31 cellular contexts compared by ENCODE assay signal in genomic region chr20:36813784-36814136, GRCh38. TPM values are rescaled to one million over a fixed set of nuclear protein-coding genes. Genes with fewer than 3 reads are reported as not detected.
DNase-seq lines count a peak whose midpoint lies in the region; ATAC-seq, FAIRE-seq and TF ChIP-seq lines count a peak whose summit lies in the region.
"Had no signal": no experiment of that assay in that cellular context is flagged by ENCODE, and none has a peak within 500 bp of the region (broad histone marks: within the 10 kb centered on the region; RNA-seq: fewer than 3 reads in every experiment).

No MANE protein-coding gene starts in this region.

- H3K27me3 ChIP-seq in breast epithelium, result no peaks in the 10 kb centered on the region
- H3K27me3 ChIP-seq in mammary epithelial cell (ENCODE audit: insufficient read depth, low read length), result no peaks in the 10 kb centered on the region
- no peaks in the 10 kb centered on the region for H3K27me3 ChIP-seq in K562 (ENCODE audit: control insufficient read depth in 2 of 2, insufficient read depth in 2 of 2, low read length in 2 of 2)
- H3K27me3 ChIP-seq in gastroesophageal sphincter, result no peaks in the 10 kb centered on the region
- H3K27me3 ChIP-seq: right atrium auricular region, tibial artery had no signal

- H3K9ac ChIP-seq in mammary epithelial cell (ENCODE audit: insufficient read depth, low read length), result no peak overlapping the region
- H3K9ac ChIP-seq in K562 (ENCODE audit: insufficient read depth in 1 of 2, low read depth in 2 of 2, low read length in 2 of 2), result no peak overlapping the region

- H3K4me1 ChIP-seq in breast epithelium (no peaks in the 10 kb centered on the region), mammary epithelial cell (ENCODE audit: insufficient read depth, low read length) (no peaks in the 10 kb centered on the region), K562 (replicated peaks in 1 of 2; ENCODE audit: control insufficient read depth in 2 of 2, insufficient read depth in 2 of 2, low read length in 2 of 2) (peaks cover 0 to 11% of the 10 kb centered on the region in 2 experiments; a peak in 1 of 5 replicates), urinary bladder (ENCODE audit: insufficient read depth) (no peaks in the 10 kb centered on the region), gastroesophageal sphincter (peaks cover 0 to 21% (median 0%) of the 10 kb centered on the region in 3 donors)

- no peak for TF ChIP-seq EP300 in K562 (IDR thresholded peaks at IDR 0.05; ENCODE audit: low read length)
- TF ChIP-seq EP300 in gastroesophageal sphincter (IDR thresholded peaks at IDR 0.05), result no peak

- no TSS peak for BruUV-seq in mammary epithelial cell (replicated peaks; lab: Mats Ljungman, UMichigan)
- BruUV-seq in K562 (replicated peaks; lab: Mats Ljungman, UMichigan), result TSS peak; percentile 17

- TF ChIP-seq CTCF in breast epithelium (IDR thresholded peaks at IDR 0.05) (no peak), mammary epithelial cell (conservative IDR thresholded peaks at IDR 0.05 in 1 of 2, IDR thresholded peaks at IDR 0.05 in 1 of 2; ENCODE audit: extremely low read depth in 1 of 2, insufficient read depth in 1 of 2, low read depth in 1 of 2, low read length in 2 of 2) (no peak), K562 (IDR thresholded peaks at IDR 0.05 in 2 of 3, conservative IDR thresholded peaks at IDR 0.05 in 1 of 3; ENCODE audit: insufficient read depth in 2 of 3, low read depth in 1 of 3, low read length in 3 of 3) (no peak), nephron progenitor cell (IDR thresholded peaks at IDR 0.05) (no peak), gastroesophageal sphincter (IDR thresholded peaks at IDR 0.05) (no peak)

- H3K4me1 Mint-ChIP-seq in nephron progenitor cell, result peaks cover 8% of the 10 kb centered on the region
- H3K4me1 Mint-ChIP-seq in activated CD4-positive, alpha-beta T cell treated with anti-CD3 and anti-CD28 coated beads, Interleukin-2, amount 10 ng/mL, durations not matched to agents 7 days and 5 days, result no peaks in the 10 kb centered on the region
- H3K4me1 Mint-ChIP-seq in activated CD4-positive, alpha-beta memory T cell treated with anti-CD3 and anti-CD28 coated beads, Interleukin-2, amount 10 ng/mL, durations not matched to agents 7 days and 5 days, result no peaks in the 10 kb centered on the region
- H3K4me1 Mint-ChIP-seq: activated CD4-positive, alpha-beta T cell treated with anti-CD3 and anti-CD28 coated beads for 36 hours; activated naive CD8-positive, alpha-beta T cell treated with anti-CD3 and anti-CD28 coated beads for 36 hours had no signal

- 69% methylated on average over 5 of the region's 5 CpGs for WGBS in mammary epithelial cell (ENCODE audit: low coverage, missing lambda C conversion rate)
- WGBS in K562 (ENCODE audit: insufficient coverage, low coverage, missing lambda C conversion rate), result 98% methylated on average over 4 of the region's 5 CpGs
- WGBS in urinary bladder, result 84% methylated on average over 5 of the region's 5 CpGs
- WGBS in gastroesophageal sphincter (ENCODE audit: low coverage in 1 of 2), 2 donors, result 86 to 90% methylated on average over 4 to 5 of the region's 5 CpGs

- FAIRE-seq in K562 (lab: Jason Lieb, UNC), result peak; percentile 40
- FAIRE-seq: G401.6, islet of Langerhans, RCC 7860, small intestine had no signal

- H3K79me2 ChIP-seq in mammary epithelial cell (ENCODE audit: insufficient read depth, low read length), result peaks cover 8% of the 10 kb centered on the region
- no peaks in the 10 kb centered on the region for H3K79me2 ChIP-seq in K562 (ENCODE audit: control insufficient read depth, insufficient read depth, low read length)

- H3K9me3 Mint-ChIP-seq in nephron progenitor cell, result no peaks in the 10 kb centered on the region
- H3K9me3 Mint-ChIP-seq in activated CD4-positive, alpha-beta T cell treated with anti-CD3 and anti-CD28 coated beads, Interleukin-2, amount 10 ng/mL, durations not matched to agents 7 days and 5 days, result no peaks in the 10 kb centered on the region
- no peaks in the 10 kb centered on the region for H3K9me3 Mint-ChIP-seq in activated CD4-positive, alpha-beta memory T cell treated with anti-CD3 and anti-CD28 coated beads, Interleukin-2, amount 10 ng/mL, durations not matched to agents 7 days and 5 days
- H3K9me3 Mint-ChIP-seq: activated naive CD8-positive, alpha-beta T cell treated with anti-CD3 and anti-CD28 coated beads for 36 hours; effector memory CD8-positive, alpha-beta T cell; natural killer cell treated with Interleukin-12 subunit alpha and Interleukin-12 subunit beta and Interleukin-15 and Interleukin-18, amount 100 ng/mL, for 72 hours; stimulated activated naive CD8-positive, alpha-beta T cell treated with anti-CD3 and anti-CD28 coated beads, Interleukin-15, Interleukin-2, amounts not matched to agents 100 ng/mL and 50 ng/mL, for 24 hours; T-helper 2 cell treated with Interferon-gamma antibody and Interleukin-4, amounts not matched to agents 5 μg/mL and 100 μg/mL, for 36 hours had no signal

- H3K4me3 ChIP-seq in breast epithelium, result no peak overlapping the region
- no peak overlapping the region for H3K4me3 ChIP-seq in mammary epithelial cell (replicated peaks in 1 of 3; ENCODE audit: insufficient read depth in 1 of 3, low read depth in 2 of 3, low read length in 3 of 3)
- H3K4me3 ChIP-seq in K562, result no peak overlapping the region
- H3K4me3 ChIP-seq in urinary bladder (ENCODE audit: low read depth, low read length), result no peak overlapping the region
- no peak overlapping the region for H3K4me3 ChIP-seq in gastroesophageal sphincter
- H3K4me3 ChIP-seq: right atrium auricular region, tibial artery had no signal

- in situ Hi-C loops in mammary epithelial cell (cut with MboI; ENCODE audit: low sequenced_read_pairs in 2 of 2) (no loop called here), K562 (cut with MboI) (no loop called here)

- TF ChIP-seq RAD21 in K562 (CRISPR knock-in tag; conservative IDR thresholded peaks at IDR 0.05 in 1 of 2, IDR thresholded peaks at IDR 0.05 in 1 of 2), result no peak

- no peaks in the 10 kb centered on the region for H3K36me3 ChIP-seq in breast epithelium
- peaks cover 13% of the 10 kb centered on the region for H3K36me3 ChIP-seq in mammary epithelial cell (ENCODE audit: insufficient read depth, low read length)
- peaks cover 88% of the 10 kb centered on the region for H3K36me3 ChIP-seq in K562 (ENCODE audit: control insufficient read depth, insufficient read depth, low read length)
- H3K36me3 ChIP-seq in urinary bladder (ENCODE audit: insufficient read depth), result peaks cover 5% of the 10 kb centered on the region
- H3K36me3 ChIP-seq in gastroesophageal sphincter, result peaks cover 0 to 90% of the 10 kb centered on the region in 2 donors

- H3K27ac Mint-ChIP-seq in nephron progenitor cell, result peak overlapping the region; percentile 55
- no peak overlapping the region for H3K27ac Mint-ChIP-seq in activated CD4-positive, alpha-beta T cell treated with anti-CD3 and anti-CD28 coated beads, Interleukin-2, amount 10 ng/mL, durations not matched to agents 7 days and 5 days
- H3K27ac Mint-ChIP-seq in activated CD4-positive, alpha-beta memory T cell treated with anti-CD3 and anti-CD28 coated beads, Interleukin-2, amount 10 ng/mL, durations not matched to agents 7 days and 5 days, result no peak overlapping the region
- H3K27ac Mint-ChIP-seq: activated CD4-positive, alpha-beta T cell treated with anti-CD3 and anti-CD28 coated beads for 36 hours; activated naive CD8-positive, alpha-beta T cell treated with anti-CD3 and anti-CD28 coated beads for 36 hours; effector memory CD8-positive, alpha-beta T cell; natural killer cell treated with Interleukin-12 subunit alpha and Interleukin-12 subunit beta and Interleukin-15 and Interleukin-18, amount 100 ng/mL, for 72 hours; stimulated activated naive CD8-positive, alpha-beta T cell treated with anti-CD3 and anti-CD28 coated beads, Interleukin-15, Interleukin-2, amounts not matched to agents 100 ng/mL and 50 ng/mL, for 24 hours; T-helper 2 cell treated with Interferon-gamma antibody and Interleukin-4, amounts not matched to agents 5 μg/mL and 100 μg/mL, for 36 hours had no signal

- H3K9me1 ChIP-seq in K562 (ENCODE audit: control insufficient read depth, insufficient read depth, low read length), result peaks cover 5% of the 10 kb centered on the region

- no peaks in the 10 kb centered on the region for H4K20me1 ChIP-seq in mammary epithelial cell (ENCODE audit: insufficient read depth, low read length)
- H4K20me1 ChIP-seq in K562 (replicated peaks; ENCODE audit: control insufficient read depth, insufficient read depth, low read length), result peaks cover 5% of the 10 kb centered on the region; the same call in 1 of the 2 replicates

- ATAC-seq in K562 (no peak), gastroesophageal sphincter (no peak)
- ATAC-seq: activated CD4-positive, alpha-beta T cell treated with anti-CD3 and anti-CD28 coated beads for 36 hours; effector memory CD8-positive, alpha-beta T cell; natural killer cell treated with Interleukin-12 subunit alpha and Interleukin-12 subunit beta and Interleukin-15 and Interleukin-18, amount 100 ng/mL, for 72 hours had no signal

- peaks cover 78% of the 10 kb centered on the region for H3K36me3 Mint-ChIP-seq in nephron progenitor cell (ENCODE audit: low read depth)
- no peaks in the 10 kb centered on the region for H3K36me3 Mint-ChIP-seq in activated CD4-positive, alpha-beta T cell treated with anti-CD3 and anti-CD28 coated beads, Interleukin-2, amount 10 ng/mL, durations not matched to agents 7 days and 5 days (ENCODE audit: low read depth)
- H3K36me3 Mint-ChIP-seq in activated CD4-positive, alpha-beta memory T cell treated with anti-CD3 and anti-CD28 coated beads, Interleukin-2, amount 10 ng/mL, durations not matched to agents 7 days and 5 days (ENCODE audit: low read depth), result no peaks in the 10 kb centered on the region
- H3K36me3 Mint-ChIP-seq: activated naive CD8-positive, alpha-beta T cell treated with anti-CD3 and anti-CD28 coated beads for 36 hours; natural killer cell treated with Interleukin-12 subunit alpha and Interleukin-12 subunit beta and Interleukin-15 and Interleukin-18, amount 100 ng/mL, for 72 hours had no signal

- dilution Hi-C loops in mammary epithelial cell (cut with HindIII; ENCODE audit: low sequenced_read_pairs), result no loop called here

- intact Hi-C loops in breast epithelium (cut with DNase I; ENCODE audit: low total_unique reads), result no loop called here
- intact Hi-C loops in mammary epithelial cell (cut with micrococcal nuclease), result no loop called here
- intact Hi-C loops in K562 (cut with micrococcal nuclease), result no loop called here

- H3K4me2 ChIP-seq in mammary epithelial cell (ENCODE audit: insufficient read depth, low read depth, low read length) (no peak overlapping the region), K562 (ENCODE audit: insufficient read depth, low read length) (no peak overlapping the region)

- no peak for DNase-seq in breast epithelium (ENCODE audit: low spot score in 2 of 2)
- DNase-seq in mammary epithelial cell, result no peak
- DNase-seq in K562 (ENCODE audit: extremely low read depth in 1 of 4, low spot score in 3 of 4), result no peak
- no peak for DNase-seq in nephron progenitor cell
- DNase-seq in activated CD4-positive, alpha-beta T cell treated with anti-CD3 and anti-CD28 coated beads, Interleukin-2, amount 10 ng/mL, durations not matched to agents 7 days and 5 days, result no peak
- no peak for DNase-seq in activated CD4-positive, alpha-beta memory T cell treated with anti-CD3 and anti-CD28 coated beads, Interleukin-2, amount 10 ng/mL, durations not matched to agents 7 days and 5 days
- DNase-seq: 8988T; activated CD4-positive, alpha-beta T cell treated with anti-CD3 and anti-CD28 coated beads for 36 hours; activated CD8-positive, alpha-beta memory T cell treated with anti-CD3 and anti-CD28 coated beads for 24 hours; activated effector memory CD4-positive, alpha-beta T cell treated with anti-CD3 and anti-CD28 coated beads, Interleukin-2, amount 50 U/mL, for 16 hours; activated naive CD8-positive, alpha-beta T cell treated with anti-CD3 and anti-CD28 coated beads for 36 hours; anterior cingulate cortex; cortex of kidney; effector memory CD8-positive, alpha-beta T cell; head of caudate nucleus; NCI-H1092; NCI-H1694 treated with DMSO at 0.1 percent for 48 hours; NCI-H446; NCI-H774; SHP77 treated with DMSO at 0.1 percent for 48 hours; small intestine; tibial artery had no signal

- H3K27ac ChIP-seq in breast epithelium (peak overlapping the region; percentile 51 to 63), mammary epithelial cell (ENCODE audit: insufficient read depth, low read depth, low read length) (no peak overlapping the region), K562 (ENCODE audit: extremely low read depth, low read depth, low read length) (no peak overlapping the region), urinary bladder (ENCODE audit: low read depth) (peak overlapping the region; percentile 33), gastroesophageal sphincter (no peak overlapping the region)
- H3K27ac ChIP-seq: right atrium auricular region, tibial artery had no signal

- CTCF ChIA-PET in mammary epithelial cell (lab: Charles Lee; ENCODE audit: low non-redundant PET), result no interaction called here
- CTCF ChIA-PET in K562 (lab: Yijun Ruan, JAX; ENCODE audit: low intra/inter-chr PET ratio), result no interaction called here
- CTCF ChIA-PET in activated CD4-positive, alpha-beta T cell treated with anti-CD3 and anti-CD28 coated beads, Interleukin-2, amount 10 ng/mL, durations not matched to agents 7 days and 5 days (lab: Charles Lee), result interaction anchor here (0.6 kb wide), 1 partner anchor 37 kb away, joined by 4 read pairs; no protein-coding TSS in a partner anchor
- CTCF ChIA-PET in activated CD4-positive, alpha-beta memory T cell treated with anti-CD3 and anti-CD28 coated beads, Interleukin-2, amount 10 ng/mL, durations not matched to agents 7 days and 5 days (lab: Charles Lee), result no interaction called here

- H3K27me3 Mint-ChIP-seq in nephron progenitor cell (ENCODE audit: low read depth, poor library complexity), result no peaks in the 10 kb centered on the region
- H3K27me3 Mint-ChIP-seq in activated CD4-positive, alpha-beta T cell treated with anti-CD3 and anti-CD28 coated beads, Interleukin-2, amount 10 ng/mL, durations not matched to agents 7 days and 5 days, result peaks cover 2% of the 10 kb centered on the region
- peaks cover 3% of the 10 kb centered on the region for H3K27me3 Mint-ChIP-seq in activated CD4-positive, alpha-beta memory T cell treated with anti-CD3 and anti-CD28 coated beads, Interleukin-2, amount 10 ng/mL, durations not matched to agents 7 days and 5 days
- H3K27me3 Mint-ChIP-seq: activated CD4-positive, alpha-beta T cell treated with anti-CD3 and anti-CD28 coated beads for 36 hours; activated naive CD8-positive, alpha-beta T cell treated with anti-CD3 and anti-CD28 coated beads for 36 hours; effector memory CD8-positive, alpha-beta T cell; natural killer cell treated with Interleukin-12 subunit alpha and Interleukin-12 subunit beta and Interleukin-15 and Interleukin-18, amount 100 ng/mL, for 72 hours; stimulated activated naive CD8-positive, alpha-beta T cell treated with anti-CD3 and anti-CD28 coated beads, Interleukin-15, Interleukin-2, amounts not matched to agents 100 ng/mL and 50 ng/mL, for 24 hours had no signal

- POLR2A ChIA-PET in K562 (lab: Yijun Ruan, JAX), result no interaction called here
- POLR2A ChIA-PET in activated CD4-positive, alpha-beta T cell treated with anti-CD3 and anti-CD28 coated beads, Interleukin-2, amount 10 ng/mL, durations not matched to agents 7 days and 5 days (lab: Charles Lee), result no interaction called here
- POLR2A ChIA-PET in activated CD4-positive, alpha-beta memory T cell treated with anti-CD3 and anti-CD28 coated beads, Interleukin-2, amount 10 ng/mL, durations not matched to agents 7 days and 5 days (lab: Charles Lee), result no interaction called here

- H3K4me3 Mint-ChIP-seq in nephron progenitor cell, result no peak overlapping the region
- H3K4me3 Mint-ChIP-seq in activated CD4-positive, alpha-beta T cell treated with anti-CD3 and anti-CD28 coated beads, Interleukin-2, amount 10 ng/mL, durations not matched to agents 7 days and 5 days, result no peak overlapping the region
- no peak overlapping the region for H3K4me3 Mint-ChIP-seq in activated CD4-positive, alpha-beta memory T cell treated with anti-CD3 and anti-CD28 coated beads, Interleukin-2, amount 10 ng/mL, durations not matched to agents 7 days and 5 days
- H3K4me3 Mint-ChIP-seq: activated CD4-positive, alpha-beta T cell treated with anti-CD3 and anti-CD28 coated beads for 36 hours; activated naive CD8-positive, alpha-beta T cell treated with anti-CD3 and anti-CD28 coated beads for 36 hours; effector memory CD8-positive, alpha-beta T cell; natural killer cell treated with Interleukin-12 subunit alpha and Interleukin-12 subunit beta and Interleukin-15 and Interleukin-18, amount 100 ng/mL, for 72 hours; stimulated activated naive CD8-positive, alpha-beta T cell treated with anti-CD3 and anti-CD28 coated beads, Interleukin-15, Interleukin-2, amounts not matched to agents 100 ng/mL and 50 ng/mL, for 24 hours; T-helper 2 cell treated with Interferon-gamma antibody and Interleukin-4, amounts not matched to agents 5 μg/mL and 100 μg/mL, for 36 hours had no signal

- H2AFZ ChIP-seq in mammary epithelial cell (ENCODE audit: low read depth, low read length) (no peak overlapping the region), K562 (ENCODE audit: low read depth, low read length) (no peak overlapping the region)

- TF ChIP-seq POLR2A in breast epithelium (IDR thresholded peaks at IDR 0.05), result no peak
- TF ChIP-seq POLR2A in K562 (conservative IDR thresholded peaks at IDR 0.05), result no peak
- TF ChIP-seq POLR2A in gastroesophageal sphincter (IDR thresholded peaks at IDR 0.05), result no peak

- H3K9me3 ChIP-seq in breast epithelium (no peaks in the 10 kb centered on the region), mammary epithelial cell (replicated peaks; ENCODE audit: insufficient read depth, low read length) (no peaks in the 10 kb centered on the region), K562 (replicated peaks; ENCODE audit: control insufficient read depth, insufficient read depth, low read depth, low read length) (no peaks in the 10 kb centered on the region), gastroesophageal sphincter (no peaks in the 10 kb centered on the region)
- H3K9me3 ChIP-seq: right atrium auricular region, tibial artery had no signal

RNA-seq across cellular contexts. Expression of gene DSN1, which starts 40.2 kb away (rescaled TPM):
- total RNA-seq in breast epithelium (10 to 100 TPM in 2 of 3 donors, 1 to 10 TPM in 1; 6.9 to 13.1 (median 11.9) TPM), mammary epithelial cell (10 to 100 TPM in 1 of 2 donors, 1 to 10 TPM in 1; 6.7 to 12.8 TPM), K562 (2014; rRNA removed) (25.7 and 27.0 TPM in 2 replicates), K562 (2014; rRNA removed; fragmentation: Illumina TruSeq; extraction: Trizol) (35.6 and 36.9 TPM in 2 replicates), K562 (2015; rRNA removed; fragmentation: Illumina TruSeq; extraction: Trizol) (29.1 and 29.9 TPM in 2 replicates), K562 (2021) (22.6 and 23.3 TPM in 2 replicates), urinary bladder (21.4 TPM), gastroesophageal sphincter (1 to 10 TPM; 5.1 to 8.1 (median 6.0) TPM)
- polyA plus RNA-seq in mammary epithelial cell (17.3 TPM), K562 (2011; rRNA removed) (37.3 and 45.3 TPM in 2 replicates), K562 (2014; fragmentation: Illumina TruSeq; extraction: Trizol) (31.0 and 33.8 TPM in 2 replicates), K562 (2014; fragmentation: Nextera tagmentation; extraction: Ambion mirVana) (10 to 100 TPM; 31.1 to 42.4 TPM), K562 (2014; rRNA removed) (30.3 and 30.5 TPM in 2 replicates), urinary bladder (6.8 TPM)
- polyA minus RNA-seq in mammary epithelial cell, result 17.2 TPM
- 16.5 and 34.2 TPM in 2 replicates for total RNA-seq in K562 (2011; cell fraction: chromatin; rRNA removed; ENCODE audit: low replicate concordance)
- 14.5 and 17.0 TPM in 2 replicates for total RNA-seq in K562 (2011; cell fraction: nucleolus; rRNA removed)
- total RNA-seq in K562 (2011; cell fraction: nucleoplasm; rRNA removed), result 20.0 and 20.1 TPM in 2 replicates
- 16.9 and 22.5 TPM in 2 replicates for polyA plus RNA-seq in K562 (2011; cell fraction: cytosol; rRNA removed)
- 15.7 and 16.4 TPM in 2 replicates for polyA plus RNA-seq in K562 (2011; cell fraction: nucleus; rRNA removed)
- 20.8 and 32.3 TPM in 2 replicates for polyA plus RNA-seq in K562 (2012)
- polyA minus RNA-seq in K562 (2011; rRNA and poly(A)+ RNA removed), result 26.9 and 27.8 TPM in 2 replicates
- 10.3 and 12.1 TPM in 2 replicates for polyA minus RNA-seq in K562 (2011; cell fraction: cytosol; rRNA and poly(A)+ RNA removed)
- 12.5 and 13.2 TPM in 2 replicates for polyA minus RNA-seq in K562 (2011; cell fraction: nucleus; rRNA and poly(A)+ RNA removed)
- 10 to 100 TPM; 33.5 to 35.3 TPM for total RNA-seq in activated CD4-positive, alpha-beta T cell treated with anti-CD3 and anti-CD28 coated beads, Interleukin-2, amount 10 ng/mL, durations not matched to agents 7 days and 5 days
- 10 to 100 TPM; 31.9 to 32.0 TPM for total RNA-seq in activated CD4-positive, alpha-beta memory T cell treated with anti-CD3 and anti-CD28 coated beads, Interleukin-2, amount 10 ng/mL, durations not matched to agents 7 days and 5 days

Comparison
In these comparisons a context has a peak if more than half of its experiments do, and no peak if none do; other contexts are left out.
1. H3K27ac ChIP-seq: peak in breast epithelium (2 of 2) and urinary bladder (single experiment); none in mammary epithelial cell (single experiment), K562 (single experiment) and gastroesophageal sphincter (0 of 4).